24 cellular contexts compared by ENCODE assay signal in genomic region chrX:144722307-144722706, GRCh38.
DNase-seq lines count a peak whose midpoint lies in the region; ATAC-seq and TF ChIP-seq lines count a peak whose summit lies in the region.
"Had no signal": no experiment of that assay in that cellular context is flagged by ENCODE, and none has a peak within 500 bp of the region (broad histone marks: within the 10 kb centered on the region; RNA-seq: fewer than 3 reads in every experiment).

No MANE protein-coding gene starts in this region.

- DNase-seq in GM13977 (ENCODE audit: low spot score) (no peak), endodermal cell (peak; percentile 63), activated gamma-delta T cell (lab: John Stamatoyannopoulos, UW) (no peak), lower leg skin (ENCODE audit: low spot score in 2 of 2) (no peak)
- DNase-seq in activated naive CD4-positive, alpha-beta T cell treated with anti-CD3 and anti-CD28 coated beads, Interleukin-2, amount 10 ng/mL, durations not matched to agents 7 days and 5 days, result no peak
- DNase-seq: activated CD4-positive, alpha-beta T cell treated with anti-CD3 and anti-CD28 coated beads for 36 hours; activated naive CD8-positive, alpha-beta T cell treated with anti-CD3 and anti-CD28 coated beads, Interleukin-2, amount 10 ng/mL, durations not matched to agents 7 days and 5 days; activated T-cell treated with anti-CD3 and anti-CD28 coated beads for 4 hours; central memory CD4-positive, alpha-beta T cell; foreskin melanocyte; GOT3; IMR-90; left cardiac atrium; mesenchymal stem cell; stimulated activated CD4-positive, alpha-beta T cell treated with anti-CD3 and anti-CD28 coated beads, Interleukin-15, amount 100 ng/mL, for 24 hours; stimulated activated naive B cell treated with anti-CD40 and anti-IgM and Interleukin-4, amounts not matched to agents 10 μg/mL and 1 μg/mL and 100 μg/mL, for 72 hours; T-helper 2 cell had no signal

- no peaks in the 10 kb centered on the region for H3K4me1 Mint-ChIP-seq in endodermal cell
- no peaks in the 10 kb centered on the region for H3K4me1 Mint-ChIP-seq in activated naive CD4-positive, alpha-beta T cell treated with anti-CD3 and anti-CD28 coated beads, Interleukin-2, amount 10 ng/mL, durations not matched to agents 7 days and 5 days
- H3K4me1 Mint-ChIP-seq: activated CD4-positive, alpha-beta T cell treated with anti-CD3 and anti-CD28 coated beads for 36 hours; activated naive CD8-positive, alpha-beta T cell treated with anti-CD3 and anti-CD28 coated beads, Interleukin-2, amount 10 ng/mL, durations not matched to agents 7 days and 5 days; stimulated activated naive B cell treated with anti-CD40 and anti-IgM and Interleukin-4, amounts not matched to agents 10 μg/mL and 1 μg/mL and 100 μg/mL, for 72 hours had no signal

- CTCF ChIA-PET in activated naive CD4-positive, alpha-beta T cell treated with anti-CD3 and anti-CD28 coated beads, Interleukin-2, amount 10 ng/mL, durations not matched to agents 7 days and 5 days (lab: Charles Lee), result no interaction called here

- H3K27me3 ChIP-seq in OCI-LY3 (ENCODE audit: low read depth, low read length), result no peaks in the 10 kb centered on the region
- H3K27me3 ChIP-seq in endodermal cell (ENCODE audit: control insufficient read depth, insufficient read depth, low read length, poor library complexity, severe bottlenecking), result no peaks in the 10 kb centered on the region
- H3K27me3 ChIP-seq: esophagus muscularis mucosa, suprapubic skin had no signal

- peak; percentile 33 for TF ChIP-seq CTCF in 22Rv1 (IDR thresholded peaks at IDR 0.05)
- peak; percentile 18 for TF ChIP-seq CTCF in GM13977 (IDR thresholded peaks at IDR 0.05; ENCODE audit: extremely low read depth, insufficient read depth, missing control alignments)
- TF ChIP-seq CTCF in OCI-LY3 (IDR thresholded peaks at IDR 0.05; ENCODE audit: low read depth, low read length), result peak; percentile 26; the same call in 1 of the 2 replicates
- peak; percentile 66 for TF ChIP-seq CTCF in endodermal cell (conservative IDR thresholded peaks at IDR 0.05)
- no peak for TF ChIP-seq CTCF in lower leg skin (IDR thresholded peaks at IDR 0.05)

- H3K36me3 ChIP-seq in OCI-LY3 (replicated peaks; ENCODE audit: low read depth, low read length) (no peaks in the 10 kb centered on the region), endodermal cell (ENCODE audit: control insufficient read depth, insufficient read depth, low read length) (no peaks in the 10 kb centered on the region)
- H3K36me3 ChIP-seq: BLaER1, esophagus muscularis mucosa, suprapubic skin had no signal

- no peak overlapping the region for H3K4me3 Mint-ChIP-seq in endodermal cell
- no peak overlapping the region for H3K4me3 Mint-ChIP-seq in activated naive CD4-positive, alpha-beta T cell treated with anti-CD3 and anti-CD28 coated beads, Interleukin-2, amount 10 ng/mL, durations not matched to agents 7 days and 5 days
- H3K4me3 Mint-ChIP-seq: activated CD4-positive, alpha-beta T cell treated with anti-CD3 and anti-CD28 coated beads for 36 hours; activated naive CD8-positive, alpha-beta T cell treated with anti-CD3 and anti-CD28 coated beads, Interleukin-2, amount 10 ng/mL, durations not matched to agents 7 days and 5 days; stimulated activated naive B cell treated with anti-CD40 and anti-IgM and Interleukin-4, amounts not matched to agents 10 μg/mL and 1 μg/mL and 100 μg/mL, for 72 hours had no signal

- ATAC-seq in GM18858 (IDR thresholded peaks at IDR 0.05; ENCODE audit: unreplicated experiment), result no peak
- ATAC-seq: activated CD4-positive, alpha-beta T cell treated with anti-CD3 and anti-CD28 coated beads for 36 hours; left cardiac atrium; stimulated activated naive B cell treated with anti-CD40 and anti-IgM and Interleukin-4, amounts not matched to agents 10 μg/mL and 1 μg/mL and 100 μg/mL, for 72 hours had no signal

- H4K20me1 ChIP-seq in OCI-LY3 (ENCODE audit: insufficient read depth, low read length), result no peaks in the 10 kb centered on the region
- H4K20me1 ChIP-seq: BLaER1 had no signal

- WGBS in endodermal cell (ENCODE audit: insufficient coverage in 1 of 2, insufficient read length in 1 of 2), 2 experiments, result 60 to 96% methylated on average over 3 to 6 of the region's 6 CpGs
- 53 to 80% methylated on average over 5 to 6 of the region's 6 CpGs for WGBS in lower leg skin, 2 donors

- no peak overlapping the region for H3K27ac Mint-ChIP-seq in endodermal cell
- no peak overlapping the region for H3K27ac Mint-ChIP-seq in activated naive CD4-positive, alpha-beta T cell treated with anti-CD3 and anti-CD28 coated beads, Interleukin-2, amount 10 ng/mL, durations not matched to agents 7 days and 5 days
- H3K27ac Mint-ChIP-seq: activated CD4-positive, alpha-beta T cell treated with anti-CD3 and anti-CD28 coated beads for 36 hours; activated naive CD8-positive, alpha-beta T cell treated with anti-CD3 and anti-CD28 coated beads, Interleukin-2, amount 10 ng/mL, durations not matched to agents 7 days and 5 days; stimulated activated naive B cell treated with anti-CD40 and anti-IgM and Interleukin-4, amounts not matched to agents 10 μg/mL and 1 μg/mL and 100 μg/mL, for 72 hours had no signal

- H3K27me3 Mint-ChIP-seq in endodermal cell (ENCODE audit: insufficient read depth), result no peaks in the 10 kb centered on the region
- H3K27me3 Mint-ChIP-seq in activated naive CD4-positive, alpha-beta T cell treated with anti-CD3 and anti-CD28 coated beads, Interleukin-2, amount 10 ng/mL, durations not matched to agents 7 days and 5 days, result no peaks in the 10 kb centered on the region
- H3K27me3 Mint-ChIP-seq: activated CD4-positive, alpha-beta T cell treated with anti-CD3 and anti-CD28 coated beads for 36 hours; activated naive CD8-positive, alpha-beta T cell treated with anti-CD3 and anti-CD28 coated beads, Interleukin-2, amount 10 ng/mL, durations not matched to agents 7 days and 5 days; stimulated activated naive B cell treated with anti-CD40 and anti-IgM and Interleukin-4, amounts not matched to agents 10 μg/mL and 1 μg/mL and 100 μg/mL, for 72 hours had no signal

- H2AFZ ChIP-seq in OCI-LY3 (ENCODE audit: low read depth, low read length), result no peak overlapping the region

- no peaks in the 10 kb centered on the region for H3K36me3 Mint-ChIP-seq in endodermal cell (ENCODE audit: low read depth)
- no peaks in the 10 kb centered on the region for H3K36me3 Mint-ChIP-seq in activated naive CD4-positive, alpha-beta T cell treated with anti-CD3 and anti-CD28 coated beads, Interleukin-2, amount 10 ng/mL, durations not matched to agents 7 days and 5 days
- H3K36me3 Mint-ChIP-seq: activated naive CD8-positive, alpha-beta T cell treated with anti-CD3 and anti-CD28 coated beads, Interleukin-2, amount 10 ng/mL, durations not matched to agents 7 days and 5 days; stimulated activated naive B cell treated with anti-CD40 and anti-IgM and Interleukin-4, amounts not matched to agents 10 μg/mL and 1 μg/mL and 100 μg/mL, for 72 hours had no signal

- H3K79me2 ChIP-seq in OCI-LY3 (ENCODE audit: low read length), result no peaks in the 10 kb centered on the region

- no peak overlapping the region for H3K4me3 ChIP-seq in OCI-LY3 (ENCODE audit: low read length)
- no peak overlapping the region for H3K4me3 ChIP-seq in endodermal cell (ENCODE audit: low read length)
- H3K4me3 ChIP-seq in lower leg skin (ENCODE audit: low read depth, poor library complexity, severe bottlenecking), result no peak overlapping the region
- H3K4me3 ChIP-seq: BLaER1, esophagus muscularis mucosa, SK-N-MC, suprapubic skin had no signal

- H3K27ac ChIP-seq in 22Rv1, result no peak overlapping the region
- no peak overlapping the region for H3K27ac ChIP-seq in OCI-LY3 (ENCODE audit: low read length)
- no peak overlapping the region for H3K27ac ChIP-seq in endodermal cell (ENCODE audit: low read depth, low read length)
- H3K27ac ChIP-seq: BLaER1, esophagus muscularis mucosa, SK-N-MC, suprapubic skin had no signal

- H3K4me1 ChIP-seq in OCI-LY3 (ENCODE audit: low read length) (no peaks in the 10 kb centered on the region), endodermal cell (ENCODE audit: control insufficient read depth, insufficient read depth, low read length) (no peaks in the 10 kb centered on the region)
- H3K4me1 ChIP-seq: BLaER1, esophagus muscularis mucosa, suprapubic skin had no signal

- TF ChIP-seq POLR2A in lower leg skin (IDR thresholded peaks at IDR 0.05), result no peak

- intact Hi-C loops in lower leg skin (cut with DNase I; ENCODE audit: low total_unique reads), result no loop called here

- H3K9me3 ChIP-seq in OCI-LY3 (ENCODE audit: insufficient read depth, low read length) (no peaks in the 10 kb centered on the region), endodermal cell (ENCODE audit: control insufficient read depth, low read length) (peaks cover 29% of the 10 kb centered on the region)
- H3K9me3 ChIP-seq: BLaER1, esophagus muscularis mucosa, suprapubic skin had no signal

- peaks cover 54% of the 10 kb centered on the region for H3K9me3 Mint-ChIP-seq in endodermal cell
- peaks cover 3% of the 10 kb centered on the region for H3K9me3 Mint-ChIP-seq in activated naive CD4-positive, alpha-beta T cell treated with anti-CD3 and anti-CD28 coated beads, Interleukin-2, amount 10 ng/mL, durations not matched to agents 7 days and 5 days

- in situ Hi-C loops in GM13977 (cut with MboI; ENCODE audit: low pct_unique_long_range_greater_than_20kb, low sequenced_read_pairs, unreplicated experiment), result no loop called here

- no peak overlapping the region for H3K4me2 ChIP-seq in OCI-LY3 (ENCODE audit: low read length)
- H3K4me2 ChIP-seq: BLaER1 had no signal

- H3K9ac ChIP-seq in OCI-LY3 (ENCODE audit: low read length), result no peak overlapping the region
- no peak overlapping the region for H3K9ac ChIP-seq in endodermal cell (ENCODE audit: extremely low read depth, low read length, poor library complexity, severe bottlenecking)
- H3K9ac ChIP-seq: BLaER1 had no signal

Comparison
In these comparisons a context has a peak if more than half of its experiments do, and no peak if none do; other contexts are left out.
1. CTCF ChIP-seq: peak in 22Rv1 (single experiment), GM13977 (single experiment), OCI-LY3 (single experiment) and endodermal cell (single experiment); none in lower leg skin (0 of 3).